ENCODE assay signal across 25 cellular contexts in genomic region chr2:10179422-10179821, GRCh38. TPM values are rescaled to one million over a fixed set of nuclear protein-coding genes. Genes with fewer than 3 reads are reported as not detected.
DNase-seq lines count a peak whose midpoint lies in the region; ATAC-seq and TF ChIP-seq lines count a peak whose summit lies in the region.
"Had no signal": no experiment of that assay in that cellular context is flagged by ENCODE, and none has a peak within 500 bp of the region (broad histone marks: within the 10 kb centered on the region; RNA-seq: fewer than 3 reads in every experiment).

No MANE protein-coding gene starts in this region.

- no peaks in the 10 kb centered on the region for H4K20me1 ChIP-seq in SK-N-SH (ENCODE audit: insufficient read depth)

- H3K4me3 ChIP-seq in SK-N-SH (ENCODE audit: low read depth in 2 of 2, low read length in 1 of 2) (no peak overlapping the region), astrocyte of the cerebellum (ENCODE audit: low read depth, low read length) (no peak overlapping the region), tibial artery (no peak overlapping the region)
- H3K4me3 ChIP-seq: K562, MG63, PC-9, SK-N-MC had no signal

- 94% methylated on average over 3 of the region's 3 CpGs for WGBS in SK-N-SH (ENCODE audit: low lambda C conversion rate)

- no peak for TF ChIP-seq EP300 in SK-N-SH (IDR thresholded peaks at IDR 0.05; ENCODE audit: borderline replicate concordance in 1 of 2, low read depth in 1 of 2, low read length in 1 of 2)

- no peaks in the 10 kb centered on the region for H3K9me3 ChIP-seq in SK-N-SH
- peaks cover 0 to 4% (median 0%) of the 10 kb centered on the region in 3 donors for H3K9me3 ChIP-seq in tibial artery
- H3K9me3 ChIP-seq: MG63 had no signal

- no peaks in the 10 kb centered on the region for H3K9me2 ChIP-seq in SK-N-SH

- ATAC-seq in SK-N-SH treated with all-trans-retinoic acid at 6 μM for 48 hours, result no peak
- ATAC-seq in GM21737 (IDR thresholded peaks at IDR 0.05; ENCODE audit: unreplicated experiment), result no peak
- ATAC-seq: CD8-positive, alpha-beta T cell; K562 had no signal

- H3F3A ChIP-seq in SK-N-SH (replicated peaks; ENCODE audit: insufficient read depth), result no peaks in the 10 kb centered on the region

- H3K4me1 ChIP-seq in SK-N-SH (ENCODE audit: control insufficient read depth in 1 of 2, insufficient read depth in 2 of 2, low read depth in 1 of 2, low read length in 1 of 2) (no peaks in the 10 kb centered on the region; a peak in 1 of 4 replicates), tibial artery (no peaks in the 10 kb centered on the region)

- no peak for TF ChIP-seq CTCF in SK-N-SH (IDR thresholded peaks at IDR 0.05)
- TF ChIP-seq CTCF in astrocyte of the cerebellum (IDR thresholded peaks at IDR 0.05; ENCODE audit: low read depth, low read length, missing control alignments), result no peak
- TF ChIP-seq CTCF in tibial artery (IDR thresholded peaks at IDR 0.05), result no peak

- POLR2A ChIA-PET in SK-N-SH (lab: Yijun Ruan, JAX), result no interaction called here

- H2AFZ ChIP-seq in SK-N-SH (ENCODE audit: low read depth), result no peak overlapping the region
- H2AFZ ChIP-seq: PC-9 had no signal

- H3K27ac ChIP-seq in SK-N-SH (ENCODE audit: low read depth in 2 of 2, low read length in 1 of 2) (no peak overlapping the region), tibial artery (no peak overlapping the region)
- H3K27ac ChIP-seq: 22Rv1, PC-9, RWPE1, SK-N-MC had no signal

- no peak for TF ChIP-seq RAD21 in SK-N-SH (IDR thresholded peaks at IDR 0.05; ENCODE audit: low read length)

- DNase-seq in SK-N-SH, result no peak
- peak; percentile 65 for DNase-seq in astrocyte of the cerebellum (ENCODE audit: low read depth)
- DNase-seq in fibroblast of peridontal ligament (ENCODE audit: extremely low read depth), result peak; percentile 31
- DNase-seq in NCI-H146 treated with DMSO at 0.1 percent for 48 hours (lab: John Stamatoyannopoulos, UW; ENCODE audit: unreplicated experiment), result no peak
- DNase-seq in RKO (ENCODE audit: low spot score), result no peak
- DNase-seq in tibial artery, result no peak
- DNase-seq: ACHN; AML-193; C1 segment of cervical spinal cord; CD8-positive, alpha-beta T cell; DMS153; MG63; NCI-H1417; NCI-H187 treated with DMSO at 0.1 percent for 48 hours; NCI-H2227 treated with DMSO at 0.1 percent for 48 hours; NCI-H510A; NCI-H748 treated with DMSO at 0.1 percent for 48 hours; PC-9; SHP77 treated with DMSO at 0.1 percent for 48 hours had no signal

- intact Hi-C loops in tibial artery (cut with DNase I; ENCODE audit: low total_unique reads), result no loop called here

- H3K36me3 ChIP-seq in SK-N-SH (replicated peaks in 1 of 2; ENCODE audit: control insufficient read depth in 1 of 2, insufficient read depth in 2 of 2, low read length in 1 of 2) (peaks cover 0 to 3% of the 10 kb centered on the region in 2 experiments), tibial artery (no peaks in the 10 kb centered on the region)

- CTCF ChIA-PET in SK-N-SH (lab: Yijun Ruan, JAX), result interaction anchor here (0.8 to 2.5 kb wide), 8 partner anchors 8 to 256 kb away, joined by 3 to 6 read pairs (median 4); no protein-coding TSS in a partner anchor

- no peak overlapping the region for H3K4me2 ChIP-seq in SK-N-SH
- H3K4me2 ChIP-seq: PC-9 had no signal

- H3K27me3 ChIP-seq in SK-N-SH (ENCODE audit: insufficient read depth) (no peaks in the 10 kb centered on the region), tibial artery (no peaks in the 10 kb centered on the region)
- H3K27me3 ChIP-seq: MG63 had no signal

- H3K79me2 ChIP-seq in SK-N-SH (ENCODE audit: insufficient read depth), result no peaks in the 10 kb centered on the region

- H3K9ac ChIP-seq in SK-N-SH, result no peak overlapping the region

- in situ Hi-C loops in astrocyte of the cerebellum (cut with HindIII; ENCODE audit: low sequenced_read_pairs), result no loop called here

TF ChIP-seq in SK-N-SH, 30 proteins besides CTCF, POLR2A, EP300 and RAD21:
- TF ChIP-seq, protein P1, sequence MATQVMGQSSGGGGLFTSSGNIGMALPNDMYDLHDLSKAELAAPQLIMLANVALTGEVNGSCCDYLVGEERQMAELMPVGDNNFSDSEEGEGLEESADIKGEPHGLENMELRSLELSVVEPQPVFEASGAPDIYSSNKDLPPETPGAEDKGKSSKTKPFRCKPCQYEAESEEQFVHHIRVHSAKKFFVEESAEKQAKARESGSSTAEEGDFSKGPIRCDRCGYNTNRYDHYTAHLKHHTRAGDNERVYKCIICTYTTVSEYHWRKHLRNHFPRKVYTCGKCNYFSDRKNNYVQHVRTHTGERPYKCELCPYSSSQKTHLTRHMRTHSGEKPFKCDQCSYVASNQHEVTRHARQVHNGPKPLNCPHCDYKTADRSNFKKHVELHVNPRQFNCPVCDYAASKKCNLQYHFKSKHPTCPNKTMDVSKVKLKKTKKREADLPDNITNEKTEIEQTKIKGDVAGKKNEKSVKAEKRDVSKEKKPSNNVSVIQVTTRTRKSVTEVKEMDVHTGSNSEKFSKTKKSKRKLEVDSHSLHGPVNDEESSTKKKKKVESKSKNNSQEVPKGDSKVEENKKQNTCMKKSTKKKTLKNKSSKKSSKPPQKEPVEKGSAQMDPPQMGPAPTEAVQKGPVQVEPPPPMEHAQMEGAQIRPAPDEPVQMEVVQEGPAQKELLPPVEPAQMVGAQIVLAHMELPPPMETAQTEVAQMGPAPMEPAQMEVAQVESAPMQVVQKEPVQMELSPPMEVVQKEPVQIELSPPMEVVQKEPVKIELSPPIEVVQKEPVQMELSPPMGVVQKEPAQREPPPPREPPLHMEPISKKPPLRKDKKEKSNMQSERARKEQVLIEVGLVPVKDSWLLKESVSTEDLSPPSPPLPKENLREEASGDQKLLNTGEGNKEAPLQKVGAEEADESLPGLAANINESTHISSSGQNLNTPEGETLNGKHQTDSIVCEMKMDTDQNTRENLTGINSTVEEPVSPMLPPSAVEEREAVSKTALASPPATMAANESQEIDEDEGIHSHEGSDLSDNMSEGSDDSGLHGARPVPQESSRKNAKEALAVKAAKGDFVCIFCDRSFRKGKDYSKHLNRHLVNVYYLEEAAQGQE (IDR thresholded peaks at IDR 0.05; ENCODE audit: low read depth, low read length), result peak; percentile 83
- TF ChIP-seq, protein P2, sequence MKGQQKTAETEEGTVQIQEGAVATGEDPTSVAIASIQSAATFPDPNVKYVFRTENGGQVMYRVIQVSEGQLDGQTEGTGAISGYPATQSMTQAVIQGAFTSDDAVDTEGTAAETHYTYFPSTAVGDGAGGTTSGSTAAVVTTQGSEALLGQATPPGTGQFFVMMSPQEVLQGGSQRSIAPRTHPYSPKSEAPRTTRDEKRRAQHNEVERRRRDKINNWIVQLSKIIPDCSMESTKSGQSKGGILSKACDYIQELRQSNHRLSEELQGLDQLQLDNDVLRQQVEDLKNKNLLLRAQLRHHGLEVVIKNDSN (IDR thresholded peaks at IDR 0.05; ENCODE audit: borderline replicate concordance, low read depth), result no peak

TF ChIP-seq in SK-N-SH treated with all-trans-retinoic acid at 6 μM for 48 hours, 23 proteins besides CTCF, POLR2A, EP300 and RAD21:
- no peak for TF ChIP-seq ESRRG (CRISPR knock-in tag; IDR thresholded peaks at IDR 0.05)

RNA-seq across cellular contexts. Expression of gene RRM2, which starts 56.9 kb away (rescaled TPM):
- 23.6 and 38.9 TPM in 2 replicates for polyA plus RNA-seq in SK-N-SH (2012; rRNA removed)
- 32.2 and 37.7 TPM in 2 replicates for polyA plus RNA-seq in SK-N-SH (2012; cell fraction: cytosol; rRNA removed)
- polyA plus RNA-seq in SK-N-SH (2012; cell fraction: nucleus; rRNA removed), result 53.0 and 97.8 TPM in 2 replicates

Comparison
In these comparisons a context has a peak if more than half of its experiments do, and no peak if none do; other contexts are left out.
1. DNase-seq: peak in astrocyte of the cerebellum (single experiment) and fibroblast of peridontal ligament (single experiment); none in SK-N-SH (single experiment), NCI-H146 treated with DMSO at 0.1 percent for 48 hours (single experiment), RKO (single experiment) and tibial artery (0 of 2).